Comparison of ENCODE assay signal across 15 cellular contexts in genomic region chr19:2012941-2013682, GRCh38. TPM values are rescaled to one million over a fixed set of nuclear protein-coding genes. Genes with fewer than 3 reads are reported as not detected.
DNase-seq lines count a peak whose midpoint lies in the region; ATAC-seq and TF ChIP-seq lines count a peak whose summit lies in the region.
"Had no signal": no experiment of that assay in that cellular context is flagged by ENCODE, and none has a peak within 500 bp of the region (broad histone marks: within the 10 kb centered on the region; RNA-seq: fewer than 3 reads in every experiment).

No MANE protein-coding gene starts in this region.

- no peak overlapping the region for H3K23ac ChIP-seq in IMR-90 (ENCODE audit: low read depth, low read length)

- no peak for TF ChIP-seq POLR2A in IMR-90 (IDR thresholded peaks at IDR 0.05; ENCODE audit: low read depth, low read length)

- WGBS in IMR-90 (ENCODE audit: extremely low coverage in 2 of 2, insufficient read length in 1 of 2), 2 experiments = 84% methylated on average over 12 of the region's 21 CpGs; no CpG with 5 or more reads in 1 of the 2 experiments
- 88% methylated on average over 12 to 21 of the region's 21 CpGs for WGBS in endodermal cell (ENCODE audit: insufficient coverage in 1 of 2, insufficient read length in 1 of 2), 2 experiments

- no peaks in the 10 kb centered on the region for H3K27me3 ChIP-seq in IMR-90 (ENCODE audit: control insufficient read depth, insufficient read depth, low read length)
- no peaks in the 10 kb centered on the region for H3K27me3 ChIP-seq in endodermal cell (ENCODE audit: control insufficient read depth, insufficient read depth, low read length, poor library complexity, severe bottlenecking)
- H3K27me3 ChIP-seq: transverse colon had no signal

- H3K36me3 ChIP-seq in IMR-90 (ENCODE audit: control insufficient read depth, insufficient read depth, low read length) (peaks cover 7% of the 10 kb centered on the region), endodermal cell (ENCODE audit: control insufficient read depth, insufficient read depth, low read length) (peaks cover 5% of the 10 kb centered on the region)
- H3K36me3 ChIP-seq: transverse colon had no signal

- H4K20me1 ChIP-seq in IMR-90 (ENCODE audit: insufficient read depth, low read length) = peaks cover 18% of the 10 kb centered on the region

- H3K4ac ChIP-seq in IMR-90 (ENCODE audit: low read depth, low read length) = no peak overlapping the region

- dilution Hi-C loops in IMR-90 (cut with HindIII; ENCODE audit: low sequenced_read_pairs, unreplicated experiment) = no loop called here

- no peaks in the 10 kb centered on the region for H3K9me1 ChIP-seq in IMR-90 (ENCODE audit: insufficient read depth, low read length)

- H3K4me1 Mint-ChIP-seq in activated CD4-positive, alpha-beta T cell treated with anti-CD3 and anti-CD28 coated beads, Interleukin-2, amount 10 ng/mL, durations not matched to agents 24 days and 14 days = peaks cover 4% of the 10 kb centered on the region
- H3K4me1 Mint-ChIP-seq in endodermal cell = no peaks in the 10 kb centered on the region

- H4K8ac ChIP-seq in IMR-90 (ENCODE audit: low read depth in 2 of 2, low read length in 2 of 2) = no peak overlapping the region

- H2BK15ac ChIP-seq in IMR-90 (ENCODE audit: low read depth, low read length) = no peak overlapping the region

- no peak for DNase-seq in activated CD4-positive, alpha-beta T cell treated with anti-CD3 and anti-CD28 coated beads, Interleukin-2, amount 10 ng/mL, durations not matched to agents 24 days and 14 days
- no peak for DNase-seq in activated CD4-positive, alpha-beta T cell treated with anti-CD3 and anti-CD28 coated beads, Interleukin-2, amount 50 U/mL, for 48 hours
- DNase-seq in IMR-90 = no peak
- DNase-seq in endodermal cell = no peak
- DNase-seq in sciatic nerve (ENCODE audit: low spot score) = peak; percentile 61
- no peak for DNase-seq in pons (ENCODE audit: low spot score)
- no peak for DNase-seq in superior temporal gyrus (ENCODE audit: extremely low spot score)
- DNase-seq: activated CD8-positive, alpha-beta memory T cell treated with anti-CD3 and anti-CD28 coated beads, Interleukin-2, amount 50 U/mL, for 48 hours; cerebellar nuclear complex; GOT3; mucosa of descending colon; transverse colon; WERI-Rb-1 had no signal

- no peak for TF ChIP-seq RAD21 in IMR-90 (IDR thresholded peaks at IDR 0.05; ENCODE audit: low read length)

- H3K4me3 Mint-ChIP-seq in activated CD4-positive, alpha-beta T cell treated with anti-CD3 and anti-CD28 coated beads, Interleukin-2, amount 10 ng/mL, durations not matched to agents 24 days and 14 days = no peak overlapping the region
- H3K4me3 Mint-ChIP-seq in endodermal cell = peak overlapping the region; percentile 55

- H3K27ac ChIP-seq in IMR-90 (ENCODE audit: insufficient read depth, low read length) (no peak overlapping the region), endodermal cell (ENCODE audit: low read depth, low read length) (no peak overlapping the region)
- H3K27ac ChIP-seq: transverse colon, WERI-Rb-1 had no signal

- no peak overlapping the region for H3K14ac ChIP-seq in IMR-90 (replicated peaks; ENCODE audit: low read depth, low read length)

- no peak overlapping the region for H2BK5ac ChIP-seq in IMR-90 (ENCODE audit: low read depth, low read length, poor library complexity, severe bottlenecking)

- no peak overlapping the region; the same call in 1 of the 2 replicates for H3K4me2 ChIP-seq in IMR-90 (ENCODE audit: low read depth, low read length)

- ATAC-seq in IMR-90 (ENCODE audit: low read depth) = no peak
- ATAC-seq in sciatic nerve = no peak
- no peak for ATAC-seq in HG03095 (IDR thresholded peaks at IDR 0.05; ENCODE audit: unreplicated experiment)
- ATAC-seq: A549, mucosa of descending colon had no signal

- peaks cover 6% of the 10 kb centered on the region for H3K36me3 Mint-ChIP-seq in activated CD4-positive, alpha-beta T cell treated with anti-CD3 and anti-CD28 coated beads, Interleukin-2, amount 10 ng/mL, durations not matched to agents 24 days and 14 days (ENCODE audit: low read depth)
- peaks cover 34% of the 10 kb centered on the region for H3K36me3 Mint-ChIP-seq in endodermal cell (ENCODE audit: low read depth)

- H2AK5ac ChIP-seq in IMR-90 (ENCODE audit: low read depth, low read length) = no peak overlapping the region

- no peaks in the 10 kb centered on the region for H3K9me3 ChIP-seq in IMR-90 (ENCODE audit: control insufficient read depth, insufficient read depth, low read length)
- H3K9me3 ChIP-seq in endodermal cell (ENCODE audit: control insufficient read depth, low read length) = no peaks in the 10 kb centered on the region
- H3K9me3 ChIP-seq: A549, mucosa of descending colon, transverse colon had no signal

- no peak overlapping the region for H2BK20ac ChIP-seq in IMR-90 (ENCODE audit: low read depth, low read length)

- H2BK120ac ChIP-seq in IMR-90 (ENCODE audit: low read depth, low read length) = no peak overlapping the region

- H3K9me3 Mint-ChIP-seq in activated CD4-positive, alpha-beta T cell treated with anti-CD3 and anti-CD28 coated beads, Interleukin-2, amount 10 ng/mL, durations not matched to agents 24 days and 14 days = no peaks in the 10 kb centered on the region
- H3K9me3 Mint-ChIP-seq in endodermal cell = no peaks in the 10 kb centered on the region

- POLR2A ChIA-PET in IMR-90 (lab: Charles Lee; ENCODE audit: unreplicated experiment) = no interaction called here

- H3K56ac ChIP-seq in IMR-90 (ENCODE audit: extremely low read depth, insufficient read depth, low read length) = no peak overlapping the region

- no peak overlapping the region for H2AFZ ChIP-seq in IMR-90 (replicated peaks; ENCODE audit: low read length, poor library complexity)

- CTCF ChIA-PET in IMR-90 (lab: Yijun Ruan, JAX) = no interaction called here

- peaks cover 3 to 60% of the 10 kb centered on the region in 2 experiments; a peak in 3 of 4 replicates for H3K79me1 ChIP-seq in IMR-90 (ENCODE audit: low read depth in 1 of 2, low read length in 2 of 2)

- peak overlapping the region; percentile 72 for H2AK9ac ChIP-seq in IMR-90 (replicated peaks; ENCODE audit: low read depth, low read length, poor library complexity)

- no peak overlapping the region for H3K18ac ChIP-seq in IMR-90 (ENCODE audit: low read depth, low read length)

- peak overlapping the region; percentile 48 for H3K27ac Mint-ChIP-seq in activated CD4-positive, alpha-beta T cell treated with anti-CD3 and anti-CD28 coated beads, Interleukin-2, amount 10 ng/mL, durations not matched to agents 24 days and 14 days
- peak overlapping the region; percentile 64 for H3K27ac Mint-ChIP-seq in endodermal cell

- H3K9ac ChIP-seq in IMR-90 (ENCODE audit: low read depth, low read length) = no peak overlapping the region
- no peak overlapping the region for H3K9ac ChIP-seq in endodermal cell (ENCODE audit: extremely low read depth, low read length, poor library complexity, severe bottlenecking)

- in situ Hi-C loops in IMR-90 (cut with MboI; ENCODE audit: low sequenced_read_pairs) = no loop called here

- intact Hi-C loops in activated CD4-positive, alpha-beta T cell treated with anti-CD3 and anti-CD28 coated beads, Interleukin-2, amount 10 ng/mL, durations not matched to agents 24 days and 14 days (cut with micrococcal nuclease) = loop anchor here (10.0 kb wide), 1 partner anchor 88 kb away; no protein-coding TSS in a partner anchor
- intact Hi-C loops in IMR-90 (cut with micrococcal nuclease) = no loop called here
- intact Hi-C loops in sciatic nerve (cut with DNase I) = no loop called here

- H3K4me3 ChIP-seq in IMR-90 (ENCODE audit: insufficient read depth, low read depth, low read length) (no peak overlapping the region), endodermal cell (ENCODE audit: low read length) (no peak overlapping the region)
- H3K4me3 ChIP-seq: A549, mucosa of descending colon, transverse colon had no signal

- H3K27me3 Mint-ChIP-seq in activated CD4-positive, alpha-beta T cell treated with anti-CD3 and anti-CD28 coated beads, Interleukin-2, amount 10 ng/mL, durations not matched to agents 24 days and 14 days = no peaks in the 10 kb centered on the region
- H3K27me3 Mint-ChIP-seq in endodermal cell (ENCODE audit: insufficient read depth) = no peaks in the 10 kb centered on the region

- TF ChIP-seq CTCF in IMR-90 (conservative IDR thresholded peaks at IDR 0.05; ENCODE audit: low read depth, low read length) = no peak
- no peak for TF ChIP-seq CTCF in endodermal cell (conservative IDR thresholded peaks at IDR 0.05)

- BruUV-seq in IMR-90 (replicated peaks; lab: Mats Ljungman, UMichigan) = no TSS peak

- H4K5ac ChIP-seq in IMR-90 (ENCODE audit: low read depth, low read length) = no peak overlapping the region

- H3K4me1 ChIP-seq in IMR-90 (ENCODE audit: control insufficient read depth, insufficient read depth, low read length) (peaks cover 14% of the 10 kb centered on the region), endodermal cell (ENCODE audit: control insufficient read depth, insufficient read depth, low read length) (no peaks in the 10 kb centered on the region)

- H4K91ac ChIP-seq in IMR-90 (ENCODE audit: insufficient read depth, low read depth, low read length) = no peak overlapping the region

TF ChIP-seq in IMR-90, 13 proteins besides CTCF, POLR2A, EP300 and RAD21 (continues in another document):
- TF ChIP-seq RFX5 (IDR thresholded peaks at IDR 0.05; ENCODE audit: low read depth, low read length) (no peak), CEBPB (IDR thresholded peaks at IDR 0.05; ENCODE audit: low read depth, low read length) (no peak), RCOR1 (IDR thresholded peaks at IDR 0.05; ENCODE audit: insufficient replicate concordance, low read length) (no peak), BHLHE40 (IDR thresholded peaks at IDR 0.05; ENCODE audit: low read depth, low read length) (no peak), NFE2L2 (IDR thresholded peaks at IDR 0.05; ENCODE audit: low read depth, low read length) (no peak)

RNA-seq across cellular contexts. Expression of gene BTBD2, which starts 2.4 kb away (rescaled TPM):
- 25.8 and 30.2 TPM in 2 replicates for total RNA-seq in activated CD4-positive, alpha-beta T cell treated with anti-CD3 and anti-CD28 coated beads, Interleukin-2, amount 10 ng/mL, durations not matched to agents 24 days and 14 days
- total RNA-seq in IMR-90 (2012; rRNA removed) = 24.4 and 25.8 TPM in 2 replicates
- polyA plus RNA-seq in IMR-90 (2012; rRNA removed) = 65.7 and 67.1 TPM in 2 replicates
- polyA plus RNA-seq in IMR-90 (2012; cell fraction: cytosol; rRNA removed) = 38.7 and 95.6 TPM in 2 replicates
- polyA plus RNA-seq in IMR-90 (2012; cell fraction: nucleus; rRNA removed; ENCODE audit: low replicate concordance) = 53.9 and 143 TPM in 2 replicates
- 100 to 1,000 TPM; 107 to 112 TPM for total RNA-seq in endodermal cell
- polyA plus RNA-seq in endodermal cell (2013, experiment 1 of 2) = 113 TPM
- polyA plus RNA-seq in endodermal cell (2013, experiment 2 of 2) = 99.4 TPM
- 65.7 TPM for total RNA-seq in sciatic nerve

RNA-seq across cellular contexts. Expression of gene MKNK2, which starts 37.9 kb away (rescaled TPM):
- total RNA-seq in activated CD4-positive, alpha-beta T cell treated with anti-CD3 and anti-CD28 coated beads, Interleukin-2, amount 10 ng/mL, durations not matched to agents 24 days and 14 days = 159 and 169 TPM in 2 replicates
- 20.8 and 21.9 TPM in 2 replicates for total RNA-seq in IMR-90 (2012; rRNA removed)
- 31.8 and 37.5 TPM in 2 replicates for polyA plus RNA-seq in IMR-90 (2012; rRNA removed)
- polyA plus RNA-seq in IMR-90 (2012; cell fraction: cytosol; rRNA removed) = 25.9 and 51.6 TPM in 2 replicates
- 57.0 and 142 TPM in 2 replicates for polyA plus RNA-seq in IMR-90 (2012; cell fraction: nucleus; rRNA removed; ENCODE audit: low replicate concordance)
- total RNA-seq in endodermal cell = 100 to 1,000 TPM; 120 to 123 TPM
- 63.1 TPM for polyA plus RNA-seq in endodermal cell (2013, experiment 1 of 2)
- polyA plus RNA-seq in endodermal cell (2013, experiment 2 of 2) = 58.0 TPM
- 140 TPM for total RNA-seq in sciatic nerve
